Comparison of ENCODE assay signal across 1 cellular context in the genomic region with DNA sequence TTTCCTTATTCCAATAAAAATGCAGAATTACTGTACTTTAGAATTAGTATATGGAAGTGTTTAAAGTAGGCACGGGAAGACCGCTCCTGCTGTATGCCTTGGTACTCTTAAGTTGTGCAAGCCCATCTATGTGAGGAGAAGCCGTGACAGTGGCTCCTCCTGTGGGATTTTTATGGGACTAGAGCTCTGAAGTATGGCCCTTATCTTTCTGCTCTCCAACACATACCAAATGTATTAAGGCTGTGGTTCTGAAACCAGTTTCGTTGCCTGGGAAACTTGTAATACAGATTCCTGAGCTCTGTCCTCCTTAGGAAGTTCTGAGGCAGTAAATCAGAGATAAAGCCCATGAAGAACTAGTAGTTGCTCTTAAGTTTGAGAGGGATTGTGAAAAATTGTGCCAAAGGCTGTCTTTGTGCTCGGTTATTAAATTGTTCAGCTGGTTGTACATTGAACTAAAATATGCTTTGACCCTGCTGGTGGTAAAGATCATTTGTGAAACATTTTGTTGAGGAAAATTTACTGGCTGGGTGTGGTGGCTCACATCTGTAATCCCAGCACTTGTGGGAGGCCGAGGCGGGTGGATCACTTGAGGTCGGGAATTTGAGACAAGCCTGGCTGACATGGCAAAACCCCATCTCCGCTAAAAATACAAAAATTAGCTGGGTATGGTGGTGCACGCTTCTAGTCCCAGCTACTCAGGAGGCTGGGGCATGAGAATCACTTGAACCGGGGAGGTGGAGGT.
A peak's percentile ranks its signal among the peaks of the same experiment; 100 is the strongest.
TF ChIP-seq lines count a peak whose summit lies in the region.

No MANE protein-coding gene starts in this region.

TF ChIP-seq in K562, 482 proteins besides CTCF, POLR2A, EP300 and RAD21 (continues in another document):
- TF ChIP-seq RBM25 (IDR thresholded peaks at IDR 0.05; ENCODE audit: low read depth, low read length, severe bottlenecking) (no peak), CCNT2 (IDR thresholded peaks at IDR 0.05; ENCODE audit: borderline replicate concordance, extremely low read depth, insufficient read length, low read depth, low read length) (no peak), RBBP5 (IDR thresholded peaks at IDR 0.05; ENCODE audit: borderline replicate concordance, insufficient read depth, low read length, poor library complexity, severe bottlenecking) (no peak), ATF7 (IDR thresholded peaks at IDR 0.05) (peak; percentile 36; the same call in 1 of the 2 replicates), XRCC3 (IDR thresholded peaks at IDR 0.05) (no peak), ZNF274 (IDR thresholded peaks at IDR 0.05; ENCODE audit: borderline replicate concordance, low read depth, low read length) (no peak), ZKSCAN8 (CRISPR knock-in tag; IDR thresholded peaks at IDR 0.05) (peak; percentile 72; the same call in 1 of the 2 replicates), TAF9B (IDR thresholded peaks at IDR 0.05; ENCODE audit: partially characterized antibody) (no peak), SAFB2 (IDR thresholded peaks at IDR 0.05; ENCODE audit: borderline replicate concordance, low read depth, low read length, severe bottlenecking) (no peak), ELF2 (CRISPR knock-in tag; IDR thresholded peaks at IDR 0.05) (no peak), CBX5 (IDR thresholded peaks at IDR 0.05; ENCODE audit: borderline replicate concordance, low read depth) (no peak), TFAM (CRISPR knock-in tag; conservative IDR thresholded peaks at IDR 0.05) (no peak), TBP (optimal IDR thresholded peaks at IDR 0.05; ENCODE audit: low read depth, low read length) (no peak), PHTF2 (CRISPR knock-in tag; IDR thresholded peaks at IDR 0.05) (no peak), RBM15 (IDR thresholded peaks at IDR 0.05; ENCODE audit: insufficient read depth, low read length) (no peak), ZNF589 (CRISPR knock-in tag; IDR thresholded peaks at IDR 0.05; ENCODE audit: low read depth) (no peak), DPF2 (IDR thresholded peaks at IDR 0.05) (no peak; the same call in 1 of the 2 replicates), TAF7 (tag; IDR thresholded peaks at IDR 0.05) (no peak), STAT5A (IDR thresholded peaks at IDR 0.05; ENCODE audit: borderline replicate concordance, low read length) (no peak), LEF1 (IDR thresholded peaks at IDR 0.05) (no peak), ZNF57 (CRISPR knock-in tag; IDR thresholded peaks at IDR 0.05) (no peak), CBX3 (IDR thresholded peaks at IDR 0.05; ENCODE audit: borderline replicate concordance in 1 of 2, low read length in 2 of 2) (peak in 1 of 2 experiments; percentile 26; a peak in 1 of 3 replicates), NR1H2 (CRISPR knock-in tag; IDR thresholded peaks at IDR 0.05) (no peak), CTBP1 (IDR thresholded peaks at IDR 0.05; ENCODE audit: borderline replicate concordance) (peak; percentile 68)
- TF ChIP-seq, protein P1, sequence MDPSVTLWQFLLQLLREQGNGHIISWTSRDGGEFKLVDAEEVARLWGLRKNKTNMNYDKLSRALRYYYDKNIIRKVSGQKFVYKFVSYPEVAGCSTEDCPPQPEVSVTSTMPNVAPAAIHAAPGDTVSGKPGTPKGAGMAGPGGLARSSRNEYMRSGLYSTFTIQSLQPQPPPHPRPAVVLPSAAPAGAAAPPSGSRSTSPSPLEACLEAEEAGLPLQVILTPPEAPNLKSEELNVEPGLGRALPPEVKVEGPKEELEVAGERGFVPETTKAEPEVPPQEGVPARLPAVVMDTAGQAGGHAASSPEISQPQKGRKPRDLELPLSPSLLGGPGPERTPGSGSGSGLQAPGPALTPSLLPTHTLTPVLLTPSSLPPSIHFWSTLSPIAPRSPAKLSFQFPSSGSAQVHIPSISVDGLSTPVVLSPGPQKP (CRISPR knock-in tag; IDR thresholded peaks at IDR 0.05) = no peak
- TF ChIP-seq, protein P2, sequence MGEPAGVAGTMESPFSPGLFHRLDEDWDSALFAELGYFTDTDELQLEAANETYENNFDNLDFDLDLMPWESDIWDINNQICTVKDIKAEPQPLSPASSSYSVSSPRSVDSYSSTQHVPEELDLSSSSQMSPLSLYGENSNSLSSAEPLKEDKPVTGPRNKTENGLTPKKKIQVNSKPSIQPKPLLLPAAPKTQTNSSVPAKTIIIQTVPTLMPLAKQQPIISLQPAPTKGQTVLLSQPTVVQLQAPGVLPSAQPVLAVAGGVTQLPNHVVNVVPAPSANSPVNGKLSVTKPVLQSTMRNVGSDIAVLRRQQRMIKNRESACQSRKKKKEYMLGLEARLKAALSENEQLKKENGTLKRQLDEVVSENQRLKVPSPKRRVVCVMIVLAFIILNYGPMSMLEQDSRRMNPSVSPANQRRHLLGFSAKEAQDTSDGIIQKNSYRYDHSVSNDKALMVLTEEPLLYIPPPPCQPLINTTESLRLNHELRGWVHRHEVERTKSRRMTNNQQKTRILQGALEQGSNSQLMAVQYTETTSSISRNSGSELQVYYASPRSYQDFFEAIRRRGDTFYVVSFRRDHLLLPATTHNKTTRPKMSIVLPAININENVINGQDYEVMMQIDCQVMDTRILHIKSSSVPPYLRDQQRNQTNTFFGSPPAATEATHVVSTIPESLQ (CRISPR knock-in tag; IDR thresholded peaks at IDR 0.05) = no peak
- TF ChIP-seq, protein P3, sequence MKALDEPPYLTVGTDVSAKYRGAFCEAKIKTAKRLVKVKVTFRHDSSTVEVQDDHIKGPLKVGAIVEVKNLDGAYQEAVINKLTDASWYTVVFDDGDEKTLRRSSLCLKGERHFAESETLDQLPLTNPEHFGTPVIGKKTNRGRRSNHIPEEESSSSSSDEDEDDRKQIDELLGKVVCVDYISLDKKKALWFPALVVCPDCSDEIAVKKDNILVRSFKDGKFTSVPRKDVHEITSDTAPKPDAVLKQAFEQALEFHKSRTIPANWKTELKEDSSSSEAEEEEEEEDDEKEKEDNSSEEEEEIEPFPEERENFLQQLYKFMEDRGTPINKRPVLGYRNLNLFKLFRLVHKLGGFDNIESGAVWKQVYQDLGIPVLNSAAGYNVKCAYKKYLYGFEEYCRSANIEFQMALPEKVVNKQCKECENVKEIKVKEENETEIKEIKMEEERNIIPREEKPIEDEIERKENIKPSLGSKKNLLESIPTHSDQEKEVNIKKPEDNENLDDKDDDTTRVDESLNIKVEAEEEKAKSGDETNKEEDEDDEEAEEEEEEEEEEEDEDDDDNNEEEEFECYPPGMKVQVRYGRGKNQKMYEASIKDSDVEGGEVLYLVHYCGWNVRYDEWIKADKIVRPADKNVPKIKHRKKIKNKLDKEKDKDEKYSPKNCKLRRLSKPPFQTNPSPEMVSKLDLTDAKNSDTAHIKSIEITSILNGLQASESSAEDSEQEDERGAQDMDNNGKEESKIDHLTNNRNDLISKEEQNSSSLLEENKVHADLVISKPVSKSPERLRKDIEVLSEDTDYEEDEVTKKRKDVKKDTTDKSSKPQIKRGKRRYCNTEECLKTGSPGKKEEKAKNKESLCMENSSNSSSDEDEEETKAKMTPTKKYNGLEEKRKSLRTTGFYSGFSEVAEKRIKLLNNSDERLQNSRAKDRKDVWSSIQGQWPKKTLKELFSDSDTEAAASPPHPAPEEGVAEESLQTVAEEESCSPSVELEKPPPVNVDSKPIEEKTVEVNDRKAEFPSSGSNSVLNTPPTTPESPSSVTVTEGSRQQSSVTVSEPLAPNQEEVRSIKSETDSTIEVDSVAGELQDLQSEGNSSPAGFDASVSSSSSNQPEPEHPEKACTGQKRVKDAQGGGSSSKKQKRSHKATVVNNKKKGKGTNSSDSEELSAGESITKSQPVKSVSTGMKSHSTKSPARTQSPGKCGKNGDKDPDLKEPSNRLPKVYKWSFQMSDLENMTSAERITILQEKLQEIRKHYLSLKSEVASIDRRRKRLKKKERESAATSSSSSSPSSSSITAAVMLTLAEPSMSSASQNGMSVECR (CRISPR knock-in tag; IDR thresholded peaks at IDR 0.05) = no peak
- TF ChIP-seq, protein P4, sequence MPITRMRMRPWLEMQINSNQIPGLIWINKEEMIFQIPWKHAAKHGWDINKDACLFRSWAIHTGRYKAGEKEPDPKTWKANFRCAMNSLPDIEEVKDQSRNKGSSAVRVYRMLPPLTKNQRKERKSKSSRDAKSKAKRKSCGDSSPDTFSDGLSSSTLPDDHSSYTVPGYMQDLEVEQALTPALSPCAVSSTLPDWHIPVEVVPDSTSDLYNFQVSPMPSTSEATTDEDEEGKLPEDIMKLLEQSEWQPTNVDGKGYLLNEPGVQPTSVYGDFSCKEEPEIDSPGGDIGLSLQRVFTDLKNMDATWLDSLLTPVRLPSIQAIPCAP (CRISPR knock-in tag; IDR thresholded peaks at IDR 0.05; ENCODE audit: borderline replicate concordance) = no peak
- TF ChIP-seq, protein P5, sequence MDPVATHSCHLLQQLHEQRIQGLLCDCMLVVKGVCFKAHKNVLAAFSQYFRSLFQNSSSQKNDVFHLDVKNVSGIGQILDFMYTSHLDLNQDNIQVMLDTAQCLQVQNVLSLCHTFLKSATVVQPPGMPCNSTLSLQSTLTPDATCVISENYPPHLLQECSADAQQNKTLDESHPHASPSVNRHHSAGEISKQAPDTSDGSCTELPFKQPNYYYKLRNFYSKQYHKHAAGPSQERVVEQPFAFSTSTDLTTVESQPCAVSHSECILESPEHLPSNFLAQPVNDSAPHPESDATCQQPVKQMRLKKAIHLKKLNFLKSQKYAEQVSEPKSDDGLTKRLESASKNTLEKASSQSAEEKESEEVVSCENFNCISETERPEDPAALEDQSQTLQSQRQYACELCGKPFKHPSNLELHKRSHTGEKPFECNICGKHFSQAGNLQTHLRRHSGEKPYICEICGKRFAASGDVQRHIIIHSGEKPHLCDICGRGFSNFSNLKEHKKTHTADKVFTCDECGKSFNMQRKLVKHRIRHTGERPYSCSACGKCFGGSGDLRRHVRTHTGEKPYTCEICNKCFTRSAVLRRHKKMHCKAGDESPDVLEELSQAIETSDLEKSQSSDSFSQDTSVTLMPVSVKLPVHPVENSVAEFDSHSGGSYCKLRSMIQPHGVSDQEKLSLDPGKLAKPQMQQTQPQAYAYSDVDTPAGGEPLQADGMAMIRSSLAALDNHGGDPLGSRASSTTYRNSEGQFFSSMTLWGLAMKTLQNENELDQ (CRISPR knock-in tag; IDR thresholded peaks at IDR 0.05; ENCODE audit: borderline replicate concordance) = no peak
- TF ChIP-seq, protein P6, sequence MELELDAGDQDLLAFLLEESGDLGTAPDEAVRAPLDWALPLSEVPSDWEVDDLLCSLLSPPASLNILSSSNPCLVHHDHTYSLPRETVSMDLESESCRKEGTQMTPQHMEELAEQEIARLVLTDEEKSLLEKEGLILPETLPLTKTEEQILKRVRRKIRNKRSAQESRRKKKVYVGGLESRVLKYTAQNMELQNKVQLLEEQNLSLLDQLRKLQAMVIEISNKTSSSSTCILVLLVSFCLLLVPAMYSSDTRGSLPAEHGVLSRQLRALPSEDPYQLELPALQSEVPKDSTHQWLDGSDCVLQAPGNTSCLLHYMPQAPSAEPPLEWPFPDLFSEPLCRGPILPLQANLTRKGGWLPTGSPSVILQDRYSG (tag; conservative IDR thresholded peaks at IDR 0.05; ENCODE audit: low read depth) = no peak
- TF ChIP-seq, protein P7, sequence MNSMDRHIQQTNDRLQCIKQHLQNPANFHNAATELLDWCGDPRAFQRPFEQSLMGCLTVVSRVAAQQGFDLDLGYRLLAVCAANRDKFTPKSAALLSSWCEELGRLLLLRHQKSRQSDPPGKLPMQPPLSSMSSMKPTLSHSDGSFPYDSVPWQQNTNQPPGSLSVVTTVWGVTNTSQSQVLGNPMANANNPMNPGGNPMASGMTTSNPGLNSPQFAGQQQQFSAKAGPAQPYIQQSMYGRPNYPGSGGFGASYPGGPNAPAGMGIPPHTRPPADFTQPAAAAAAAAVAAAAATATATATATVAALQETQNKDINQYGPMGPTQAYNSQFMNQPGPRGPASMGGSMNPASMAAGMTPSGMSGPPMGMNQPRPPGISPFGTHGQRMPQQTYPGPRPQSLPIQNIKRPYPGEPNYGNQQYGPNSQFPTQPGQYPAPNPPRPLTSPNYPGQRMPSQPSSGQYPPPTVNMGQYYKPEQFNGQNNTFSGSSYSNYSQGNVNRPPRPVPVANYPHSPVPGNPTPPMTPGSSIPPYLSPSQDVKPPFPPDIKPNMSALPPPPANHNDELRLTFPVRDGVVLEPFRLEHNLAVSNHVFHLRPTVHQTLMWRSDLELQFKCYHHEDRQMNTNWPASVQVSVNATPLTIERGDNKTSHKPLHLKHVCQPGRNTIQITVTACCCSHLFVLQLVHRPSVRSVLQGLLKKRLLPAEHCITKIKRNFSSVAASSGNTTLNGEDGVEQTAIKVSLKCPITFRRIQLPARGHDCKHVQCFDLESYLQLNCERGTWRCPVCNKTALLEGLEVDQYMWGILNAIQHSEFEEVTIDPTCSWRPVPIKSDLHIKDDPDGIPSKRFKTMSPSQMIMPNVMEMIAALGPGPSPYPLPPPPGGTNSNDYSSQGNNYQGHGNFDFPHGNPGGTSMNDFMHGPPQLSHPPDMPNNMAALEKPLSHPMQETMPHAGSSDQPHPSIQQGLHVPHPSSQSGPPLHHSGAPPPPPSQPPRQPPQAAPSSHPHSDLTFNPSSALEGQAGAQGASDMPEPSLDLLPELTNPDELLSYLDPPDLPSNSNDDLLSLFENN (IDR thresholded peaks at IDR 0.05; ENCODE audit: low read depth in 2 of 2, low read length in 2 of 2) = no peak
- TF ChIP-seq, protein P8, sequence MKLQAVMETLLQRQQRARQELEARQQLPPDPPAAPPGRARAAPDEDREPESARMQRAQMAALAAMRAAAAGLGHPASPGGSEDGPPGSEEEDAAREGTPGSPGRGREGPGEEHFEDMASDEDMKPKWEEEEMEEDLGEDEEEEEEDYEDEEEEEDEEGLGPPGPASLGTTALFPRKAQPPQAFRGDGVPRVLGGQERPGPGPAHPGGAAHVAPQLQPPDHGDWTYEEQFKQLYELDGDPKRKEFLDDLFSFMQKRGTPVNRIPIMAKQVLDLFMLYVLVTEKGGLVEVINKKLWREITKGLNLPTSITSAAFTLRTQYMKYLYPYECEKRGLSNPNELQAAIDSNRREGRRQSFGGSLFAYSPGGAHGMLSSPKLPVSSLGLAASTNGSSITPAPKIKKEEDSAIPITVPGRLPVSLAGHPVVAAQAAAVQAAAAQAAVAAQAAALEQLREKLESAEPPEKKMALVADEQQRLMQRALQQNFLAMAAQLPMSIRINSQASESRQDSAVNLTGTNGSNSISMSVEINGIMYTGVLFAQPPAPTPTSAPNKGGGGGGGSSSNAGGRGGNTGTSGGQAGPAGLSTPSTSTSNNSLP (IDR thresholded peaks at IDR 0.05; ENCODE audit: borderline replicate concordance, low read depth, low read length) = peak; percentile 55; the same call in 1 of the 2 replicates
- TF ChIP-seq, protein P9, sequence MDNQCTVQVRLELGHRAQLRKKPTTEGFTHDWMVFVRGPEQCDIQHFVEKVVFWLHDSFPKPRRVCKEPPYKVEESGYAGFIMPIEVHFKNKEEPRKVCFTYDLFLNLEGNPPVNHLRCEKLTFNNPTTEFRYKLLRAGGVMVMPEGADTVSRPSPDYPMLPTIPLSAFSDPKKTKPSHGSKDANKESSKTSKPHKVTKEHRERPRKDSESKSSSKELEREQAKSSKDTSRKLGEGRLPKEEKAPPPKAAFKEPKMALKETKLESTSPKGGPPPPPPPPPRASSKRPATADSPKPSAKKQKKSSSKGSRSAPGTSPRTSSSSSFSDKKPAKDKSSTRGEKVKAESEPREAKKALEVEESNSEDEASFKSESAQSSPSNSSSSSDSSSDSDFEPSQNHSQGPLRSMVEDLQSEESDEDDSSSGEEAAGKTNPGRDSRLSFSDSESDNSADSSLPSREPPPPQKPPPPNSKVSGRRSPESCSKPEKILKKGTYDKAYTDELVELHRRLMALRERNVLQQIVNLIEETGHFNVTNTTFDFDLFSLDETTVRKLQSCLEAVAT (IDR thresholded peaks at IDR 0.05) = no peak
- TF ChIP-seq, protein P10, sequence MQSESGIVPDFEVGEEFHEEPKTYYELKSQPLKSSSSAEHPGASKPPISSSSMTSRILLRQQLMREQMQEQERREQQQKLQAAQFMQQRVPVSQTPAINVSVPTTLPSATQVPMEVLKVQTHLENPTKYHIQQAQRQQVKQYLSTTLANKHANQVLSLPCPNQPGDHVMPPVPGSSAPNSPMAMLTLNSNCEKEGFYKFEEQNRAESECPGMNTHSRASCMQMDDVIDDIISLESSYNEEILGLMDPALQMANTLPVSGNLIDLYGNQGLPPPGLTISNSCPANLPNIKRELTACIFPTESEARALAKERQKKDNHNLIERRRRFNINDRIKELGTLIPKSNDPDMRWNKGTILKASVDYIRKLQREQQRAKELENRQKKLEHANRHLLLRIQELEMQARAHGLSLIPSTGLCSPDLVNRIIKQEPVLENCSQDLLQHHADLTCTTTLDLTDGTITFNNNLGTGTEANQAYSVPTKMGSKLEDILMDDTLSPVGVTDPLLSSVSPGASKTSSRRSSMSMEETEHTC (IDR thresholded peaks at IDR 0.05) = no peak
